15 cellular contexts compared by ENCODE assay signal in the genomic region with DNA sequence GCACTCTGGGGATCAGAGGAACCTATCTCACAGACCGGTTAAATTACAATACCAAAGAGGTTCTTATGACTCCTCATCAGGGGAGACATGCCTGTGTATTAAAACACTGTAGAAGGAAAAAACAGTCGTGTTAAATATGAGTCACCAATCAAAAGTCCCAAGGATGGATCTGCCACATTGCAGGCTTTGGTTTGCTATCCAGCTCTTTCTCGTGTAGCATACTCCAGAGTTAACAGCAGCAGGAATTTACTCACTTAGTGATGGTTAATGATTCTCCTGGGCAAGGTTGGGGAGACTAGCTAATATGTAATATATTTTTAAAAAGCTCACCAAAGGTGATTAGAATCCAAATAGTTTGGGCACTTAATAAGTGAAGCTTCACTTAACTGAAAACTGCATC.
A peak's percentile ranks its signal among the peaks of the same experiment; 100 is the strongest.
DNase-seq lines count a peak whose midpoint lies in the region; TF ChIP-seq lines count a peak whose summit lies in the region.
"Had no signal": no experiment of that assay in that cellular context is flagged by ENCODE, and none has a peak within 500 bp of the region (broad histone marks: within the 10 kb centered on the region; RNA-seq: fewer than 3 reads in every experiment).

No MANE protein-coding gene starts in this region.

- no peaks in the 10 kb centered on the region for H3K36me3 ChIP-seq in GM23248 (ENCODE audit: low read depth)
- H3K36me3 ChIP-seq in MM.1S (replicated peaks; ENCODE audit: insufficient read depth, low read length) = no peaks in the 10 kb centered on the region

- H3K9me2 ChIP-seq in GM23248 (ENCODE audit: insufficient read depth) = no peaks in the 10 kb centered on the region
- no peaks in the 10 kb centered on the region for H3K9me2 ChIP-seq in MM.1S (replicated peaks; ENCODE audit: insufficient read depth, low read length)

- H3K4me3 ChIP-seq in GM23248 (no peak overlapping the region), astrocyte of the cerebellum (ENCODE audit: low read depth, low read length) (no peak overlapping the region), skeletal muscle cell (ENCODE audit: low read depth, low read length) (no peak overlapping the region), MM.1S (ENCODE audit: low read length) (no peak overlapping the region)

- H3K9ac ChIP-seq in GM23248 (no peak overlapping the region), MM.1S (ENCODE audit: low read length) (no peak overlapping the region)

- no peak overlapping the region for H2AFZ ChIP-seq in GM23248
- H2AFZ ChIP-seq in MM.1S (ENCODE audit: low read length) = no peak overlapping the region

- peak overlapping the region; percentile 11; the same call in 1 of the 2 replicates for H3K27ac ChIP-seq in GM23248
- H3K27ac ChIP-seq in MM.1S (ENCODE audit: low read length) = no peak overlapping the region

- TF ChIP-seq CTCF in astrocyte of the cerebellum (IDR thresholded peaks at IDR 0.05; ENCODE audit: low read depth, low read length, missing control alignments) (no peak), MM.1S (IDR thresholded peaks at IDR 0.05; ENCODE audit: low read length) (no peak)

- no peaks in the 10 kb centered on the region for H4K20me1 ChIP-seq in GM23248 (ENCODE audit: insufficient read depth)
- H4K20me1 ChIP-seq in MM.1S (ENCODE audit: insufficient read depth, low read length) = no peaks in the 10 kb centered on the region

- H3F3A ChIP-seq in GM23248 (ENCODE audit: insufficient read depth) = 0 out of 2 replicates have a peak, but pooled peaks cover 5% of the 10 kb centered on the region
- H3F3A ChIP-seq in MM.1S (ENCODE audit: insufficient read depth, low read length) = no peaks in the 10 kb centered on the region

- DNase-seq in GM23248 = peak; percentile 61
- peak; percentile 4 for DNase-seq in astrocyte of the cerebellum (ENCODE audit: low read depth)
- peak; percentile 26 for DNase-seq in hepatic stellate cell (ENCODE audit: low spot score)
- peak; percentile 25 for DNase-seq in skeletal muscle cell (ENCODE audit: low read depth)
- DNase-seq in GOT3 (lab: John Stamatoyannopoulos, UW) = no peak
- DNase-seq in activated CD8-positive, alpha-beta memory T cell treated with anti-CD3 and anti-CD28 coated beads for 24 hours = no peak
- DNase-seq in hypothalamus (lab: John Stamatoyannopoulos, UW) = no peak
- DNase-seq in MM.1S = no peak
- DNase-seq: activated naive CD8-positive, alpha-beta T cell treated with anti-CD3 and anti-CD28 coated beads, Interleukin-2, amount 10 ng/mL, durations not matched to agents 7 days and 5 days; left cardiac atrium; natural killer cell; NCI-H446 treated with DMSO at 0.1 percent for 48 hours; OCI-M1; substantia nigra; SW 1271 had no signal

- H3K79me2 ChIP-seq in GM23248 (ENCODE audit: insufficient read depth) = peaks cover 7% of the 10 kb centered on the region
- no peaks in the 10 kb centered on the region for H3K79me2 ChIP-seq in MM.1S (ENCODE audit: low read length)

- in situ Hi-C loops in GM23248 (cut with MboI) = no loop called here
- in situ Hi-C loops in astrocyte of the cerebellum (cut with HindIII; ENCODE audit: low sequenced_read_pairs) = no loop called here

- H3K4me2 ChIP-seq in GM23248 (ENCODE audit: unreplicated experiment) = peak overlapping the region; percentile 5
- no peak overlapping the region for H3K4me2 ChIP-seq in MM.1S (ENCODE audit: low read depth, low read length)

- 28 to 30% methylated on average over 3 of the region's 3 CpGs for WGBS in GM23248 (ENCODE audit: low coverage in 1 of 2, low lambda C conversion rate in 2 of 2, missing lambda C conversion rate in 2 of 2), 2 experiments

- no peaks in the 10 kb centered on the region for H3K27me3 ChIP-seq in GM23248 (replicated peaks; ENCODE audit: insufficient read depth)
- no peaks in the 10 kb centered on the region for H3K27me3 ChIP-seq in MM.1S (replicated peaks; ENCODE audit: insufficient read depth, low read length)

- H3K4me1 ChIP-seq in GM23248 (ENCODE audit: insufficient read depth) = peaks cover 16% of the 10 kb centered on the region
- no peaks in the 10 kb centered on the region for H3K4me1 ChIP-seq in MM.1S (ENCODE audit: low read length)

- H3K9me3 ChIP-seq in GM23248 (ENCODE audit: low read depth) = no peaks in the 10 kb centered on the region
- no peaks in the 10 kb centered on the region for H3K9me3 ChIP-seq in MM.1S (replicated peaks; ENCODE audit: insufficient read depth, low read length)

Comparison
In these comparisons a context has a peak if more than half of its experiments do, and no peak if none do; other contexts are left out.
1. DNase-seq: peak in GM23248 (single experiment), astrocyte of the cerebellum (single experiment), hepatic stellate cell (single experiment) and skeletal muscle cell (single experiment); none in GOT3 (single experiment), activated CD8-positive, alpha-beta memory T cell treated with anti-CD3 and anti-CD28 coated beads for 24 hours (single experiment), hypothalamus (0 of 51) and MM.1S (single experiment).